ENCODE assay signal across 14 cellular contexts in genomic region chr12:112422531-112422930, GRCh38. TPM values are rescaled to one million over a fixed set of nuclear protein-coding genes. Genes with fewer than 3 reads are reported as not detected.
A peak's percentile ranks its signal among the peaks of the same experiment; 100 is the strongest.
DNase-seq lines count a peak whose midpoint lies in the region; ATAC-seq and TF ChIP-seq lines count a peak whose summit lies in the region.
"Had no signal": no experiment of that assay in that cellular context is flagged by ENCODE, and none has a peak within 500 bp of the region (broad histone marks: within the 10 kb centered on the region; RNA-seq: fewer than 3 reads in every experiment).

No MANE protein-coding gene starts in this region.

- intact Hi-C loops in activated CD4-positive, alpha-beta T cell treated with anti-CD3 and anti-CD28 coated beads for 36 hours (cut with DNase I, micrococcal nuclease), result no loop called here
- intact Hi-C loops in dorsolateral prefrontal cortex (cut with DNase I) (no loop called here), right lobe of liver (cut with DNase I) (no loop called here)
- intact Hi-C loops in naive thymus-derived CD4-positive, alpha-beta T cell (cut with micrococcal nuclease), result no loop called here

- no peak for DNase-seq in activated CD4-positive, alpha-beta T cell treated with anti-CD3 and anti-CD28 coated beads for 36 hours
- DNase-seq in activated CD4-positive, alpha-beta T cell treated with anti-CD3 and anti-CD28 coated beads for 48 hours, result no peak
- DNase-seq in dorsolateral prefrontal cortex (peak in 5 of 10 donors; percentile 36 to 76 (median 50)), right lobe of liver (no peak), ureter (ENCODE audit: low spot score) (no peak)
- DNase-seq in naive thymus-derived CD4-positive, alpha-beta T cell, result no peak
- DNase-seq in activated CD4-positive, alpha-beta T cell treated with anti-CD3 and anti-CD28 coated beads for 1 hour, result no peak
- DNase-seq: 8988T; cortex of kidney; naive B cell; Peyer's patch; stimulated activated CD4-positive, alpha-beta T cell treated with anti-CD3 and anti-CD28 coated beads, Interleukin-4, amount 100 ng/mL, for 24 hours had no signal

- WGBS in right lobe of liver (ENCODE audit: insufficient coverage, low coverage, low lambda C conversion rate, missing lambda C conversion rate), result 4% methylated on average over 5 of the region's 5 CpGs

- H3K4me3 ChIP-seq in dorsolateral prefrontal cortex, result peak overlapping the region in 52 of 59 donors; percentile 1 to 99 (median 26)
- no peak overlapping the region for H3K4me3 ChIP-seq in right lobe of liver
- no peak overlapping the region for H3K4me3 ChIP-seq in naive thymus-derived CD4-positive, alpha-beta T cell (ENCODE audit: low read length)
- H3K4me3 ChIP-seq: Peyer's patch had no signal

- peak in 13 of 56 donors; percentile 6 to 45 (median 18) for TF ChIP-seq CTCF in dorsolateral prefrontal cortex (IDR thresholded peaks at IDR 0.05 in 54 of 56, conservative IDR thresholded peaks at IDR 0.05 in 2 of 56; ENCODE audit: low read depth in 1 of 56, partially characterized antibody in 56 of 56)
- TF ChIP-seq CTCF in right lobe of liver (IDR thresholded peaks at IDR 0.05), result no peak

- no peak overlapping the region for H3K4me3 Mint-ChIP-seq in activated CD4-positive, alpha-beta T cell treated with anti-CD3 and anti-CD28 coated beads for 36 hours
- H3K4me3 Mint-ChIP-seq in naive thymus-derived CD4-positive, alpha-beta T cell, result peak overlapping the region in 4 of 10 donors; percentile 14 to 49 (median 23)

- peak overlapping the region; percentile 14 for H3K27ac Mint-ChIP-seq in activated CD4-positive, alpha-beta T cell treated with anti-CD3 and anti-CD28 coated beads for 36 hours
- peak overlapping the region in 1 of 9 donors; percentile 2 for H3K27ac Mint-ChIP-seq in naive thymus-derived CD4-positive, alpha-beta T cell
- H3K27ac Mint-ChIP-seq: naive B cell had no signal

- no peaks in the 10 kb centered on the region for H3K36me3 ChIP-seq in right lobe of liver
- peaks cover 0 to 7% (median 0%) of the 10 kb centered on the region in 3 experiments for H3K36me3 ChIP-seq in naive thymus-derived CD4-positive, alpha-beta T cell (ENCODE audit: control insufficient read depth in 2 of 3, insufficient read depth in 3 of 3, low read length in 3 of 3)
- H3K36me3 ChIP-seq: Peyer's patch had no signal

- no peaks in the 10 kb centered on the region for H3K9me3 ChIP-seq in right lobe of liver
- H3K9me3 ChIP-seq in naive thymus-derived CD4-positive, alpha-beta T cell (ENCODE audit: control insufficient read depth in 2 of 3, low read length in 3 of 3), result no peaks in the 10 kb centered on the region
- H3K9me3 ChIP-seq: Peyer's patch had no signal

- ATAC-seq in activated CD4-positive, alpha-beta T cell treated with anti-CD3 and anti-CD28 coated beads for 36 hours, result no peak
- ATAC-seq in right lobe of liver, result peak in 2 of 4 donors; percentile 43 to 47
- no peak for ATAC-seq in naive thymus-derived CD4-positive, alpha-beta T cell

- H3K27me3 Mint-ChIP-seq in activated CD4-positive, alpha-beta T cell treated with anti-CD3 and anti-CD28 coated beads for 36 hours, result no peaks in the 10 kb centered on the region
- H3K27me3 Mint-ChIP-seq in naive thymus-derived CD4-positive, alpha-beta T cell, result no peaks in the 10 kb centered on the region
- H3K27me3 Mint-ChIP-seq: IgD-negative memory B cell, naive B cell had no signal

- CTCF ChIA-PET in activated CD4-positive, alpha-beta T cell treated with anti-CD3 and anti-CD28 coated beads for 36 hours (lab: Charles Lee), result interaction anchor here (1.0 to 1.2 kb wide), 2 partner anchors 12 to 20 kb away, joined by 3 to 4 read pairs; no protein-coding TSS in a partner anchor
- CTCF ChIA-PET in naive thymus-derived CD4-positive, alpha-beta T cell (lab: Charles Lee), result no interaction called here

- POLR2A ChIA-PET in activated CD4-positive, alpha-beta T cell treated with anti-CD3 and anti-CD28 coated beads for 36 hours (lab: Charles Lee), result no interaction called here
- POLR2A ChIA-PET in naive thymus-derived CD4-positive, alpha-beta T cell (lab: Charles Lee), result interaction anchor here (0.6 kb wide), 1 partner anchor 53 kb away, joined by 4 read pairs; no protein-coding TSS in a partner anchor

- H3K27ac ChIP-seq in dorsolateral prefrontal cortex (peak overlapping the region; percentile 83 to 99 (median 96)), right lobe of liver (peak overlapping the region in 2 of 3 donors; percentile 49 to 87), temporal lobe (ENCODE audit: low read depth, low read length) (peak overlapping the region; percentile 99)
- no peak overlapping the region for H3K27ac ChIP-seq in naive thymus-derived CD4-positive, alpha-beta T cell (ENCODE audit: low read depth, low read length)

- peaks cover 54% of the 10 kb centered on the region for H3K4me1 Mint-ChIP-seq in activated CD4-positive, alpha-beta T cell treated with anti-CD3 and anti-CD28 coated beads for 36 hours
- peaks cover 26 to 65% (median 53%) of the 10 kb centered on the region in 7 donors for H3K4me1 Mint-ChIP-seq in naive thymus-derived CD4-positive, alpha-beta T cell

- no peaks in the 10 kb centered on the region for H3K9me3 Mint-ChIP-seq in activated CD4-positive, alpha-beta T cell treated with anti-CD3 and anti-CD28 coated beads for 36 hours (ENCODE audit: low read depth)
- peaks cover 0 to 5% (median 0%) of the 10 kb centered on the region in 11 donors for H3K9me3 Mint-ChIP-seq in naive thymus-derived CD4-positive, alpha-beta T cell
- H3K9me3 Mint-ChIP-seq: IgD-negative memory B cell, naive B cell had no signal

- H3K36me3 Mint-ChIP-seq in activated CD4-positive, alpha-beta T cell treated with anti-CD3 and anti-CD28 coated beads for 36 hours (ENCODE audit: low read depth), result peaks cover 29% of the 10 kb centered on the region
- H3K36me3 Mint-ChIP-seq in naive thymus-derived CD4-positive, alpha-beta T cell, result peaks cover 0 to 4% (median 3%) of the 10 kb centered on the region in 5 donors
- H3K36me3 Mint-ChIP-seq: IgD-negative memory B cell, naive B cell had no signal

- H3K4me1 ChIP-seq in right lobe of liver, result peaks cover 0 to 54% (median 18%) of the 10 kb centered on the region in 4 donors
- peaks cover 30 to 37% of the 10 kb centered on the region in 2 donors for H3K4me1 ChIP-seq in naive thymus-derived CD4-positive, alpha-beta T cell (ENCODE audit: control insufficient read depth in 2 of 2, insufficient read depth in 2 of 2, low read length in 2 of 2)

- H3K27me3 ChIP-seq in dorsolateral prefrontal cortex, result no peaks in the 10 kb centered on the region
- H3K27me3 ChIP-seq in right lobe of liver, result no peaks in the 10 kb centered on the region
- no peaks in the 10 kb centered on the region for H3K27me3 ChIP-seq in naive thymus-derived CD4-positive, alpha-beta T cell (ENCODE audit: control insufficient read depth in 2 of 2, insufficient read depth in 2 of 2, low read length in 2 of 2)
- H3K27me3 ChIP-seq: Peyer's patch had no signal

- no peak for TF ChIP-seq POLR2A in right lobe of liver (IDR thresholded peaks at IDR 0.05)

RNA-seq across cellular contexts. Expression of gene PTPN11, which starts 3.8 kb away (rescaled TPM):
- total RNA-seq in activated CD4-positive, alpha-beta T cell treated with anti-CD3 and anti-CD28 coated beads for 36 hours, result 100 to 1,000 TPM; 129 to 134 TPM
- total RNA-seq in dorsolateral prefrontal cortex (100 to 1,000 TPM; 141 to 247 (median 187) TPM), right lobe of liver (10 to 100 TPM; 66.4 to 77.7 (median 68.6) TPM), temporal lobe (77.4 TPM), ureter (108 TPM)
- total RNA-seq in naive thymus-derived CD4-positive, alpha-beta T cell, result 10 to 100 TPM; 43.5 to 94.7 (median 46.7) TPM
- 10 to 100 TPM; 70.2 to 78.1 TPM for polyA plus RNA-seq in naive thymus-derived CD4-positive, alpha-beta T cell

RNA-seq across cellular contexts. Expression of gene RPL6, which starts 13.1 kb away (rescaled TPM):
- total RNA-seq in activated CD4-positive, alpha-beta T cell treated with anti-CD3 and anti-CD28 coated beads for 36 hours, result 1,000 to 10,000 TPM; 2,097 to 2,202 TPM
- total RNA-seq in dorsolateral prefrontal cortex (100 to 1,000 TPM; 346 to 633 (median 442) TPM), right lobe of liver (100 to 1,000 TPM; 393 to 887 (median 470) TPM), temporal lobe (782 TPM), ureter (1,403 TPM)
- total RNA-seq in naive thymus-derived CD4-positive, alpha-beta T cell, result 1,000 to 10,000 TPM; 1,134 to 1,668 (median 1,601) TPM
- polyA plus RNA-seq in naive thymus-derived CD4-positive, alpha-beta T cell, result 100 to 1,000 TPM; 697 to 787 TPM

RNA-seq across cellular contexts. Expression of gene HECTD4, which starts 40.3 kb away (rescaled TPM):
- 10 to 100 TPM; 22.2 to 23.8 TPM for total RNA-seq in activated CD4-positive, alpha-beta T cell treated with anti-CD3 and anti-CD28 coated beads for 36 hours
- 100 to 1,000 TPM; 133 to 246 (median 192) TPM for total RNA-seq in dorsolateral prefrontal cortex
- 10 to 100 TPM; 12.6 to 24.4 (median 19.3) TPM for total RNA-seq in right lobe of liver
- 132 TPM for total RNA-seq in temporal lobe
- 10 to 100 TPM; 44.9 to 57.7 (median 51.4) TPM for total RNA-seq in naive thymus-derived CD4-positive, alpha-beta T cell
- polyA plus RNA-seq in naive thymus-derived CD4-positive, alpha-beta T cell, result 1 to 10 TPM; 3.1 to 4.9 TPM
- 68.2 TPM for total RNA-seq in ureter

Comparison
In these comparisons a context has a peak if more than half of its experiments do, and no peak if none do; other contexts are left out.
1. H3K4me3 ChIP-seq: peak in dorsolateral prefrontal cortex (52 of 59); none in right lobe of liver (0 of 3) and naive thymus-derived CD4-positive, alpha-beta T cell (single experiment).